8 cellular contexts compared by ENCODE assay signal in the genomic region with DNA sequence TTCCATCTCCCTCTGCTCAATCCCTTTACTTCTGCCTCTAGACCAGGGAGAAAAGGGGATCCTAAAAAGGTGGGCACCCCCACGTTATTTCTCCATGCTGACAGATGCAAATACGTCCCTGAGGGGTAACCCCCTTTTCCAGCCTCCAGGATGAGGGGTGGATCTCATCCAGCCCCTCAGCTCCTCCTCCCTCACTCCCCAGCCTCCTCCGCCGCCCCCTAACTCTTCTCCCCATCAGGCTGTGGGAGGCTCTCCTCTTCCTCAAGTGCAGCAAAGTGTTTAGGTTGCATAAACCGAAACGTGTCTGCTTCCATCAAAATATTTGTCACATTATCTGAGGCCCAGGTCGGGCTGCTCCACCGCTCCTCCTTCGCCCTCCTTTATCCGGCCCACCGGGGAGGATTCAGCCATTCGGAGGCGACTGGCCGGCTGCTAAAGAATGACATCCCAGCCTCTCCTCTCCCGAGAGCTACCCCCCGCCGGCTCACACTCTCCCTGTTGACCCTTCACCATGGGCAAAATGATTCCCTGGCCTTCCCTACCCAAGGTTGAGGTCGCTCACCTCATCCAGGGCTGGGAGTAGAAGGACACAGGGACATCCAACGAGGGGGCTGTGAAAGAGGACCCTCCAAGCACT. TPM values are rescaled to one million over a fixed set of nuclear protein-coding genes. Genes with fewer than 3 reads are reported as not detected.
DNase-seq lines count a peak whose midpoint lies in the region; ATAC-seq and TF ChIP-seq lines count a peak whose summit lies in the region.

No MANE protein-coding gene starts in this region.

- H3K9me1 ChIP-seq in IMR-90 (ENCODE audit: insufficient read depth, low read length), result peaks cover 4% of the 10 kb centered on the region

- WGBS in IMR-90 (ENCODE audit: extremely low coverage in 2 of 2, insufficient read length in 1 of 2), 2 experiments, result 73% methylated on average over 13 of the region's 19 CpGs; no CpG with 5 or more reads in 1 of the 2 experiments

- peak overlapping the region; percentile 76 for H3K4me3 Mint-ChIP-seq in CD8-positive, alpha-beta T cell
- H3K4me3 Mint-ChIP-seq in dendritic cell treated with granulocyte-macrophage colony-stimulating factor and Interleukin-4, amounts not matched to agents 40 ng/mL and 50 ng/mL, for 4 days, result peak overlapping the region; percentile 34
- peak overlapping the region; percentile 90 for H3K4me3 Mint-ChIP-seq in nephron progenitor cell

- POLR2A ChIA-PET in CD8-positive, alpha-beta T cell (lab: Charles Lee), result interaction anchor here (0.7 to 1.0 kb wide), 2 partner anchors 70 to 81 kb away, joined by 3 read pairs; a partner anchor contains a TSS
- POLR2A ChIA-PET in IMR-90 (lab: Charles Lee; ENCODE audit: unreplicated experiment), result no interaction called here

- no peak overlapping the region for H4K5ac ChIP-seq in IMR-90 (ENCODE audit: low read depth, low read length)

- H2AK5ac ChIP-seq in IMR-90 (ENCODE audit: low read depth, low read length), result no peak overlapping the region

- H3K4me1 Mint-ChIP-seq in CD8-positive, alpha-beta T cell (ENCODE audit: low read depth), result peaks cover 36% of the 10 kb centered on the region
- peaks cover 30% of the 10 kb centered on the region for H3K4me1 Mint-ChIP-seq in dendritic cell treated with granulocyte-macrophage colony-stimulating factor and Interleukin-4, amounts not matched to agents 40 ng/mL and 50 ng/mL, for 4 days (ENCODE audit: low read depth)
- peaks cover 37% of the 10 kb centered on the region for H3K4me1 Mint-ChIP-seq in nephron progenitor cell

- H2AK9ac ChIP-seq in IMR-90 (replicated peaks; ENCODE audit: low read depth, low read length, poor library complexity), result peak overlapping the region; percentile 68

- TF ChIP-seq CTCF in CD8-positive, alpha-beta T cell (IDR thresholded peaks at IDR 0.05), result no peak
- TF ChIP-seq CTCF in IMR-90 (conservative IDR thresholded peaks at IDR 0.05; ENCODE audit: low read depth, low read length), result no peak
- TF ChIP-seq CTCF in nephron progenitor cell (IDR thresholded peaks at IDR 0.05), result no peak

- no peak overlapping the region; a peak in 1 of 4 replicates for H4K8ac ChIP-seq in IMR-90 (ENCODE audit: low read depth in 2 of 2, low read length in 2 of 2)

- no peaks in the 10 kb centered on the region; the same call in 1 of the 2 replicates for H4K20me1 ChIP-seq in IMR-90 (ENCODE audit: insufficient read depth, low read length)

- no peak overlapping the region for H3K4me3 ChIP-seq in CD8-positive, alpha-beta T cell (ENCODE audit: low read depth, low read length)
- H3K4me3 ChIP-seq in IMR-90 (ENCODE audit: insufficient read depth, low read depth, low read length), result no peak overlapping the region

- H3K4me2 ChIP-seq in IMR-90 (ENCODE audit: low read depth, low read length), result no peak overlapping the region

- peaks cover 51% of the 10 kb centered on the region for H3K27me3 Mint-ChIP-seq in CD8-positive, alpha-beta T cell (ENCODE audit: low read depth)
- peaks cover 88% of the 10 kb centered on the region for H3K27me3 Mint-ChIP-seq in dendritic cell treated with granulocyte-macrophage colony-stimulating factor and Interleukin-4, amounts not matched to agents 40 ng/mL and 50 ng/mL, for 4 days
- peaks cover 91% of the 10 kb centered on the region for H3K27me3 Mint-ChIP-seq in nephron progenitor cell (ENCODE audit: low read depth, poor library complexity)

- CTCF ChIA-PET in CD8-positive, alpha-beta T cell (lab: Charles Lee), result interaction anchor here (0.6 to 1.0 kb wide), 3 partner anchors 74 to 190 kb away, joined by 3 to 4 read pairs (median 3); no protein-coding TSS in a partner anchor
- CTCF ChIA-PET in IMR-90 (lab: Yijun Ruan, JAX), result no interaction called here

- no peak overlapping the region for H2BK120ac ChIP-seq in IMR-90 (ENCODE audit: low read depth, low read length)

- H3K4ac ChIP-seq in IMR-90 (ENCODE audit: low read depth, low read length), result no peak overlapping the region

- no peaks in the 10 kb centered on the region for H3K79me1 ChIP-seq in IMR-90 (ENCODE audit: low read depth in 1 of 2, low read length in 2 of 2)

- peak overlapping the region; percentile 27 for H2AFZ ChIP-seq in IMR-90 (replicated peaks; ENCODE audit: low read length, poor library complexity)

- no peaks in the 10 kb centered on the region for H3K36me3 ChIP-seq in CD8-positive, alpha-beta T cell (ENCODE audit: insufficient read depth, low read length)
- no peaks in the 10 kb centered on the region for H3K36me3 ChIP-seq in IMR-90 (ENCODE audit: control insufficient read depth, insufficient read depth, low read length)

- H3K36me3 Mint-ChIP-seq in CD8-positive, alpha-beta T cell, result no peaks in the 10 kb centered on the region
- H3K36me3 Mint-ChIP-seq in dendritic cell treated with granulocyte-macrophage colony-stimulating factor and Interleukin-4, amounts not matched to agents 40 ng/mL and 50 ng/mL, for 4 days (ENCODE audit: low read depth), result no peaks in the 10 kb centered on the region
- H3K36me3 Mint-ChIP-seq in nephron progenitor cell (ENCODE audit: low read depth), result no peaks in the 10 kb centered on the region

- H2BK5ac ChIP-seq in IMR-90 (ENCODE audit: low read depth, low read length, poor library complexity, severe bottlenecking), result no peak overlapping the region

- peaks cover 38% of the 10 kb centered on the region for H3K27me3 ChIP-seq in CD8-positive, alpha-beta T cell (ENCODE audit: insufficient read depth, low read length)
- H3K27me3 ChIP-seq in IMR-90 (ENCODE audit: control insufficient read depth, insufficient read depth, low read length), result peaks cover 43% of the 10 kb centered on the region

- no peak overlapping the region for H3K14ac ChIP-seq in IMR-90 (replicated peaks; ENCODE audit: low read depth, low read length)

- no peak for DNase-seq in CD8-positive, alpha-beta T cell
- DNase-seq in IMR-90 (no peak), nephron progenitor cell (no peak), HT-29 (ENCODE audit: low spot score) (no peak), caudate nucleus (lab: John Stamatoyannopoulos, UW) (no peak)

- H3K4me1 ChIP-seq in CD8-positive, alpha-beta T cell (ENCODE audit: insufficient read depth, low read length), result peaks cover 29% of the 10 kb centered on the region
- peaks cover 11% of the 10 kb centered on the region for H3K4me1 ChIP-seq in IMR-90 (ENCODE audit: control insufficient read depth, insufficient read depth, low read length)

- no peak overlapping the region for H3K56ac ChIP-seq in IMR-90 (ENCODE audit: extremely low read depth, insufficient read depth, low read length)

- no peak overlapping the region for H3K27ac Mint-ChIP-seq in CD8-positive, alpha-beta T cell
- no peak overlapping the region for H3K27ac Mint-ChIP-seq in dendritic cell treated with granulocyte-macrophage colony-stimulating factor and Interleukin-4, amounts not matched to agents 40 ng/mL and 50 ng/mL, for 4 days
- H3K27ac Mint-ChIP-seq in nephron progenitor cell, result peak overlapping the region; percentile 49

- in situ Hi-C loops in IMR-90 (cut with MboI; ENCODE audit: low sequenced_read_pairs), result no loop called here

- H3K18ac ChIP-seq in IMR-90 (ENCODE audit: low read depth, low read length), result no peak overlapping the region

- no peak for ATAC-seq in CD8-positive, alpha-beta T cell
- ATAC-seq in IMR-90 (ENCODE audit: low read depth) (no peak), GM19397 (IDR thresholded peaks at IDR 0.05; ENCODE audit: unreplicated experiment) (no peak), GM21360 (IDR thresholded peaks at IDR 0.05; ENCODE audit: unreplicated experiment) (no peak)

- no peaks in the 10 kb centered on the region for H3K9me3 Mint-ChIP-seq in CD8-positive, alpha-beta T cell
- H3K9me3 Mint-ChIP-seq in dendritic cell treated with granulocyte-macrophage colony-stimulating factor and Interleukin-4, amounts not matched to agents 40 ng/mL and 50 ng/mL, for 4 days, result no peaks in the 10 kb centered on the region
- peaks cover 4% of the 10 kb centered on the region for H3K9me3 Mint-ChIP-seq in nephron progenitor cell

- H2BK15ac ChIP-seq in IMR-90 (ENCODE audit: low read depth, low read length), result no peak overlapping the region; the same call in 2 of the 3 replicates

- H3K9me3 ChIP-seq in CD8-positive, alpha-beta T cell (ENCODE audit: low read length), result no peaks in the 10 kb centered on the region
- H3K9me3 ChIP-seq in IMR-90 (ENCODE audit: control insufficient read depth, insufficient read depth, low read length), result no peaks in the 10 kb centered on the region

- no TSS peak for BruUV-seq in IMR-90 (replicated peaks; lab: Mats Ljungman, UMichigan)

- dilution Hi-C loops in IMR-90 (cut with HindIII; ENCODE audit: low sequenced_read_pairs, unreplicated experiment), result no loop called here

- no peak for TF ChIP-seq RAD21 in IMR-90 (IDR thresholded peaks at IDR 0.05; ENCODE audit: low read length)

- no peak overlapping the region for H4K91ac ChIP-seq in IMR-90 (ENCODE audit: insufficient read depth, low read depth, low read length)

- intact Hi-C loops in CD8-positive, alpha-beta T cell (cut with DNase I, micrococcal nuclease), result loop anchor here (5.0 kb wide), 2 partner anchors 67 to 192 kb away; a partner anchor contains a TSS
- intact Hi-C loops in IMR-90 (cut with micrococcal nuclease), result no loop called here
- intact Hi-C loops in dendritic cell treated with granulocyte-macrophage colony-stimulating factor and Interleukin-4, amounts not matched to agents 40 ng/mL and 50 ng/mL, for 4 days (cut with micrococcal nuclease), result no loop called here

- H3K23ac ChIP-seq in IMR-90 (ENCODE audit: low read depth, low read length), result no peak overlapping the region

- no peak overlapping the region for H3K27ac ChIP-seq in CD8-positive, alpha-beta T cell (ENCODE audit: low read depth, low read length)
- H3K27ac ChIP-seq in IMR-90 (ENCODE audit: insufficient read depth, low read length), result no peak overlapping the region
- H3K27ac ChIP-seq in caudate nucleus (ENCODE audit: low read depth, low read length), result no peak overlapping the region

- H3K9ac ChIP-seq in IMR-90 (ENCODE audit: low read depth, low read length), result no peak overlapping the region

- TF ChIP-seq POLR2A in IMR-90 (IDR thresholded peaks at IDR 0.05; ENCODE audit: low read depth, low read length), result no peak

- H2BK20ac ChIP-seq in IMR-90 (ENCODE audit: low read depth, low read length), result no peak overlapping the region

RNA-seq across cellular contexts. Expression of a gene that starts 1.2 kb away (rescaled TPM):
- total RNA-seq in CD8-positive, alpha-beta T cell, result not detected
- 0.18 and 0.28 TPM in 2 replicates for total RNA-seq in IMR-90 (2012; rRNA removed)
- 0.84 and 1.5 TPM in 2 replicates for polyA plus RNA-seq in IMR-90 (2012; rRNA removed)
- 1.6 and 4.1 TPM in 2 replicates for polyA plus RNA-seq in IMR-90 (2012; cell fraction: cytosol; rRNA removed)
- polyA plus RNA-seq in IMR-90 (2012; cell fraction: nucleus; rRNA removed; ENCODE audit: low replicate concordance), result 0.71 and 1.2 TPM in 2 replicates
- 0.05 TPM in 1 of 2 replicates, not detected in the other for total RNA-seq in HT-29 (2014; rRNA removed; shearing (Covaris generic))

RNA-seq across cellular contexts. Expression of a gene that starts 21.7 kb away (rescaled TPM):
- under 1 TPM in 1 of 2 experiments, not detected in 1; 0.11 TPM for total RNA-seq in CD8-positive, alpha-beta T cell
- total RNA-seq in IMR-90 (2012; rRNA removed), result 1.3 and 2.5 TPM in 2 replicates
- polyA plus RNA-seq in IMR-90 (2012; rRNA removed), result 16.0 and 17.4 TPM in 2 replicates
- 7.6 and 7.8 TPM in 2 replicates for polyA plus RNA-seq in IMR-90 (2012; cell fraction: cytosol; rRNA removed)
- polyA plus RNA-seq in IMR-90 (2012; cell fraction: nucleus; rRNA removed; ENCODE audit: low replicate concordance), result 23.3 and 68.0 TPM in 2 replicates
- 12.2 and 14.8 TPM in 2 replicates for total RNA-seq in HT-29 (2014; rRNA removed; shearing (Covaris generic))

RNA-seq across cellular contexts. Expression of a gene that starts 54.0 kb away (rescaled TPM):
- total RNA-seq in CD8-positive, alpha-beta T cell, result not detected
- total RNA-seq in IMR-90 (2012; rRNA removed), result 0.18 TPM in 1 of 2 replicates, not detected in the other
- polyA plus RNA-seq in IMR-90 (2012; rRNA removed), result 0.19 and 0.40 TPM in 2 replicates
- 0.02 and 0.13 TPM in 2 replicates for polyA plus RNA-seq in IMR-90 (2012; cell fraction: cytosol; rRNA removed)
- 0.05 and 0.18 TPM in 2 replicates for polyA plus RNA-seq in IMR-90 (2012; cell fraction: nucleus; rRNA removed; ENCODE audit: low replicate concordance)
- 0.29 and 0.46 TPM in 2 replicates for total RNA-seq in HT-29 (2014; rRNA removed; shearing (Covaris generic))

Comparison
In these comparisons a context has a peak if more than half of its experiments do, and no peak if none do; other contexts are left out.
1. H3K4me3 Mint-ChIP-seq: peak in every context shown above with its lines; median percentile 90 in nephron progenitor cell; 76 in CD8-positive, alpha-beta T cell; 34 in dendritic cell treated with granulocyte-macrophage colony-stimulating factor and Interleukin-4, amounts not matched to agents 40 ng/mL and 50 ng/mL, for 4 days.
2. intact Hi-C loops: an anchor here in CD8-positive, alpha-beta T cell (5.0 kb wide); none called in IMR-90 and dendritic cell treated with granulocyte-macrophage colony-stimulating factor and Interleukin-4, amounts not matched to agents 40 ng/mL and 50 ng/mL, for 4 days.